9 cellular contexts compared by ENCODE assay signal in genomic region chr2:20855456-20855855, GRCh38.
"Had no signal": no experiment of that assay in that cellular context is flagged by ENCODE, and none has a peak within 500 bp of the region (broad histone marks: within the 10 kb centered on the region; RNA-seq: fewer than 3 reads in every experiment).

No MANE protein-coding gene starts in this region.

- H3K4me1 Mint-ChIP-seq: GM23338, IgD-negative memory B cell had no signal

- H2AFZ ChIP-seq: GM23338 had no signal

- H3K9me3 ChIP-seq: HAP-1 had no signal

- H3K4me2 ChIP-seq: GM23338, KMS-11 had no signal

- ATAC-seq: GM23338, HCT116, HepG2 had no signal

- DNase-seq: HFFc6, KBM-7 had no signal

- H3K9ac ChIP-seq: KMS-11 had no signal

- H3K27ac ChIP-seq: HL-60, KMS-11 had no signal

- H3K27ac Mint-ChIP-seq: GM23338, HFFc6, IgD-negative memory B cell had no signal

- H3K9me3 Mint-ChIP-seq: GM23338, HFFc6, IgD-negative memory B cell had no signal

- H3K4me3 Mint-ChIP-seq: GM23338, HFFc6, IgD-negative memory B cell had no signal

- H3K4me1 ChIP-seq: HAP-1 had no signal

- H3K36me3 Mint-ChIP-seq: IgD-negative memory B cell had no signal
